In the genomic region with DNA sequence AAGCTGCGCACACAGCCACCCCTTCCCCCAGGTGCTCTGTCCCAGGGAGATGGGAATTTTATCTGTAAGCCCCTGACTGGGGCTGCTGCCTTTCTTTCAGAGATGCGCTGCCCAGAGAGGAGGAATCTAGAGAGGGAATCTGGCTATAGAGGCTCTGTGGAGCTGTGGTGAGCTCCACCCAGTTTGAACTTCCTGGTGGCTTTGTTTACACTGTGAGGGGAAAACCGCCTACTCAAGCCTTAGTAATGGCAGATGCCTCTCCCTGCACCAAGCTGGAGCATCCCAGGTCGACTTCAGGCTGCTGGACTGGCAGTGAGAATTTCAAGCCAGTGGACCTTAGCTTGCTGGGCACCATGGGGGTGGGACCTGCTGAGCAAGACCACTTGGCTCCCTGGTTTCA, we compare ENCODE assay signal across 7 cellular contexts.
DNase-seq lines count a peak whose midpoint lies in the region; ATAC-seq, FAIRE-seq and TF ChIP-seq lines count a peak whose summit lies in the region.
"Not testable (repeated sequence)": the region's sequence is repeated elsewhere in the genome, so short reads cannot be mapped to it uniquely, and the experiment has no call there.

No MANE protein-coding gene starts in this region.

- not testable (repeated sequence) for TF ChIP-seq CTCF in PC-3 (conservative IDR thresholded peaks at IDR 0.05; ENCODE audit: low read depth, low read length); bronchial epithelial cell (IDR thresholded peaks at IDR 0.05; ENCODE audit: insufficient read depth, low read length, severe bottlenecking); mucosa of descending colon (IDR thresholded peaks at IDR 0.05)

- not testable (repeated sequence) for H3K27ac ChIP-seq in PC-3 (ENCODE audit: low read length)

- not testable (repeated sequence) for H3K27me3 Mint-ChIP-seq in activated CD4-positive, alpha-beta T cell treated with anti-CD3 and anti-CD28 coated beads, Interleukin-2, amount 10 ng/mL, durations not matched to agents 24 days and 14 days

- H3K9me3 ChIP-seq in MG63; PC-3 (ENCODE audit: low read length); mucosa of descending colon: not testable (repeated sequence)

- POLR2A ChIA-PET in PC-3 (lab: Charles Lee; ENCODE audit: unreplicated experiment), result not testable (repeated sequence)

- H3K27me3 ChIP-seq in MG63; PC-3 (ENCODE audit: low read length); bronchial epithelial cell (ENCODE audit: control insufficient read depth, insufficient read depth, low read length): not testable (repeated sequence)

- peak overlapping the region; percentile 72 for H2AFZ ChIP-seq in PC-3 (ENCODE audit: low read length)

- CTCF ChIA-PET in PC-3 (lab: Charles Lee), result not testable (repeated sequence)

- not testable (repeated sequence) for H3K27ac Mint-ChIP-seq in activated CD4-positive, alpha-beta T cell treated with anti-CD3 and anti-CD28 coated beads, Interleukin-2, amount 10 ng/mL, durations not matched to agents 24 days and 14 days

- H3K9me3 Mint-ChIP-seq in activated CD4-positive, alpha-beta T cell treated with anti-CD3 and anti-CD28 coated beads, Interleukin-2, amount 10 ng/mL, durations not matched to agents 24 days and 14 days, result not testable (repeated sequence)

- H3K4me1 ChIP-seq in PC-3 (ENCODE audit: insufficient read depth, low read length), result peaks cover 13% of the 10 kb centered on the region
- not testable (repeated sequence) for H3K4me1 ChIP-seq in mucosa of descending colon (ENCODE audit: low read depth)

- not testable (repeated sequence) for FAIRE-seq in bronchial epithelial cell (lab: Jason Lieb, UNC)

- peak overlapping the region; percentile 45 for H3K4me2 ChIP-seq in PC-3 (ENCODE audit: low read length)

- intact Hi-C loops in PC-3 (cut with micrococcal nuclease), result loop anchor here (2.0 kb wide), 1 partner anchor 283 kb away; no protein-coding TSS in a partner anchor
- intact Hi-C loops in activated CD4-positive, alpha-beta T cell treated with anti-CD3 and anti-CD28 coated beads, Interleukin-2, amount 10 ng/mL, durations not matched to agents 24 days and 14 days (cut with micrococcal nuclease); mucosa of descending colon (cut with DNase I, micrococcal nuclease): not testable (repeated sequence)

- DNase-seq in COLO668 (lab: John Stamatoyannopoulos, UW; ENCODE audit: unreplicated experiment), result peak; percentile 10
- DNase-seq in Daoy (ENCODE audit: low read depth), result peak; percentile 36
- DNase-seq in MG63, result peak; percentile 35
- DNase-seq in PC-3, result peak; percentile 68
- DNase-seq in activated CD4-positive, alpha-beta T cell treated with anti-CD3 and anti-CD28 coated beads, Interleukin-2, amount 10 ng/mL, durations not matched to agents 24 days and 14 days, result peak; percentile 56
- peak; percentile 17 for DNase-seq in bronchial epithelial cell (ENCODE audit: low read depth)
- not testable (repeated sequence) for DNase-seq in mucosa of descending colon

- H3K9me2 ChIP-seq in PC-3 (replicated peaks; ENCODE audit: low read length), result not testable (repeated sequence)

- not testable (repeated sequence) for BruUV-seq in PC-3 (replicated peaks; lab: Mats Ljungman, UMichigan)

- H3K4me1 Mint-ChIP-seq in activated CD4-positive, alpha-beta T cell treated with anti-CD3 and anti-CD28 coated beads, Interleukin-2, amount 10 ng/mL, durations not matched to agents 24 days and 14 days, result not testable (repeated sequence)

- not testable (repeated sequence) for H3K4me3 ChIP-seq in MG63; PC-3 (ENCODE audit: low read length); bronchial epithelial cell (ENCODE audit: low read depth, low read length); mucosa of descending colon

- not testable (repeated sequence) for H3K4me3 Mint-ChIP-seq in activated CD4-positive, alpha-beta T cell treated with anti-CD3 and anti-CD28 coated beads, Interleukin-2, amount 10 ng/mL, durations not matched to agents 24 days and 14 days

- H3K36me3 Mint-ChIP-seq in activated CD4-positive, alpha-beta T cell treated with anti-CD3 and anti-CD28 coated beads, Interleukin-2, amount 10 ng/mL, durations not matched to agents 24 days and 14 days (ENCODE audit: low read depth), result not testable (repeated sequence)

- ATAC-seq in PC-3, result peak; percentile 97
- peak; percentile 31 for ATAC-seq in mucosa of descending colon

- H3K9ac ChIP-seq in PC-3 (ENCODE audit: low read length), result not testable (repeated sequence)

- H4K20me1 ChIP-seq in PC-3 (ENCODE audit: low read length), result not testable (repeated sequence)

- H3K79me2 ChIP-seq in PC-3 (ENCODE audit: low read length), result not testable (repeated sequence)

- not testable (repeated sequence) for H3K36me3 ChIP-seq in MG63; PC-3 (ENCODE audit: low read depth, low read length); bronchial epithelial cell (ENCODE audit: control insufficient read depth, insufficient read depth, low read length); mucosa of descending colon (ENCODE audit: low read depth)

- not testable (repeated sequence) for H3F3A ChIP-seq in PC-3 (ENCODE audit: low read length, unreplicated experiment)
